34 cellular contexts compared by ENCODE assay signal in the genomic region with DNA sequence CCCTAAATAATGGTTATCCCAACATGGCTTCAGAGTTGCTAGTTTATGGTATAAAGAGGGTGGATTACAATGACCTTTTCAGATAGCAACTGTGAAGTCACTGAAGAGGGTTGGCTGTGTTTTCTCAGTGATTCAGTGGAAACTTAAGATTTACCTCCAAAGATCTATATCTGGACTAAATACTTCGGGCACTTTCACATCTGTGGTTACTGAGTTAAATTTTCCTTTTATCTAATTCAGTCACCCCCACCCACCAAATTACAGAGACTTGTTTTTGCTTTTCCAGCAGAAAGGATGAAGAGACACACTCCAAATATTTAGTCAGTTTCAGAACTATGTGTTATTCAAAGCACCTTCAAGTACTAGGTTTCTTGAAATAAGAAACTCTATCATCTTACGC.
DNase-seq lines count a peak whose midpoint lies in the region; ATAC-seq, FAIRE-seq and TF ChIP-seq lines count a peak whose summit lies in the region.
"Had no signal": no experiment of that assay in that cellular context is flagged by ENCODE, and none has a peak within 500 bp of the region (broad histone marks: within the 10 kb centered on the region; RNA-seq: fewer than 3 reads in every experiment).

No MANE protein-coding gene starts in this region.

- H3K36me3 ChIP-seq in PC-3 (ENCODE audit: low read depth, low read length) (no peaks in the 10 kb centered on the region), osteoblast (ENCODE audit: insufficient read depth, low read length) (no peaks in the 10 kb centered on the region), small intestine (ENCODE audit: control insufficient read depth in 2 of 2, insufficient read depth in 2 of 2, low read length in 2 of 2) (no peaks in the 10 kb centered on the region)
- H3K36me3 ChIP-seq: esophagus squamous epithelium, gastroesophageal sphincter, prostate gland, sigmoid colon, vagina had no signal

- H3K79me2 ChIP-seq in PC-3 (ENCODE audit: low read length) (no peaks in the 10 kb centered on the region), osteoblast (ENCODE audit: insufficient read depth, low read length) (no peaks in the 10 kb centered on the region)

- 61 to 67% (median 66%) methylated on average over 2 of the region's 2 CpGs for WGBS in small intestine, 3 donors

- DNase-seq in EL (peak; percentile 21), PC-3 (peak; percentile 41), astrocyte of the spinal cord (ENCODE audit: low read depth, low spot score) (peak; percentile 79), osteoblast (ENCODE audit: insufficient read length, low spot score, missing footprints) (no peak), germinal center (ENCODE audit: low spot score) (no peak), small intestine (no peak)
- no peak for DNase-seq in T-helper 2 cell treated with Interferon-gamma antibody and Interleukin-4, amounts not matched to agents 5 μg/mL and 100 μg/mL, for 36 hours (ENCODE audit: low spot score)
- DNase-seq: activated CD4-positive, CD25-positive, alpha-beta regulatory T cell; activated naive CD4-positive, alpha-beta T cell treated with Interleukin-2 at 50 U/mL for 16 hours; activated T-cell treated with anti-CD3 and anti-CD28 coated beads for 4 hours; aorta; Calu3; central memory CD4-positive, alpha-beta T cell; dermis blood vessel endothelial cell; DND-41; esophagus squamous epithelium; GOT3; hypothalamus; immature natural killer cell; NCI-H1105; NCI-H2029; NCI-H526; sigmoid colon; stimulated activated naive CD4-positive, alpha-beta T cell had no signal

- H3K27ac ChIP-seq in PC-3 (ENCODE audit: low read length) (peak overlapping the region; percentile 60), osteoblast (ENCODE audit: low read depth, low read length) (peak overlapping the region; percentile 89), small intestine (ENCODE audit: low read depth in 1 of 2, low read length in 1 of 2) (no peak overlapping the region)
- H3K27ac ChIP-seq: esophagus squamous epithelium, gastroesophageal sphincter, prostate gland, sigmoid colon, vagina had no signal

- H3K9me3 ChIP-seq in PC-3 (ENCODE audit: low read length): no peaks in the 10 kb centered on the region
- no peaks in the 10 kb centered on the region for H3K9me3 ChIP-seq in osteoblast (ENCODE audit: low read depth, low read length)
- no peaks in the 10 kb centered on the region for H3K9me3 ChIP-seq in small intestine (ENCODE audit: control insufficient read depth, low read depth)
- H3K9me3 ChIP-seq: esophagus squamous epithelium, prostate gland, sigmoid colon, vagina had no signal

- H3K9me3 Mint-ChIP-seq in T-helper 2 cell treated with Interferon-gamma antibody and Interleukin-4, amounts not matched to agents 5 μg/mL and 100 μg/mL, for 36 hours: no peaks in the 10 kb centered on the region
- H3K9me3 Mint-ChIP-seq: immature natural killer cell had no signal

- CTCF ChIA-PET in PC-3 (lab: Charles Lee): no interaction called here

- H3K9ac ChIP-seq in PC-3 (ENCODE audit: low read length): peak overlapping the region; percentile 21; the same call in 1 of the 2 replicates

- no peaks in the 10 kb centered on the region for H3K9me2 ChIP-seq in PC-3 (replicated peaks; ENCODE audit: low read length)

- no peak for TF ChIP-seq CTCF in PC-3 (conservative IDR thresholded peaks at IDR 0.05; ENCODE audit: low read depth, low read length)
- no peak for TF ChIP-seq CTCF in astrocyte of the spinal cord (IDR thresholded peaks at IDR 0.05; ENCODE audit: low read depth, low read length)
- TF ChIP-seq CTCF in osteoblast (IDR thresholded peaks at IDR 0.05; ENCODE audit: extremely low read depth, low read depth, low read length): no peak

- H3K4me3 ChIP-seq in PC-3 (ENCODE audit: low read length) (no peak overlapping the region), astrocyte of the spinal cord (ENCODE audit: low read depth, low read length) (no peak overlapping the region), osteoblast (ENCODE audit: insufficient read depth, low read length) (no peak overlapping the region), small intestine (ENCODE audit: low read depth in 1 of 2, low read length in 2 of 2) (no peak overlapping the region)
- H3K4me3 ChIP-seq: esophagus squamous epithelium, gastroesophageal sphincter, GM12878, prostate gland, sigmoid colon, vagina had no signal

- in situ Hi-C loops in astrocyte of the spinal cord (cut with HindIII; ENCODE audit: low sequenced_read_pairs): no loop called here

- H2AFZ ChIP-seq in PC-3 (ENCODE audit: low read length) (no peak overlapping the region), osteoblast (ENCODE audit: low read length) (peak overlapping the region; percentile 0)

- H3F3A ChIP-seq in PC-3 (ENCODE audit: low read length, unreplicated experiment): no peaks in the 10 kb centered on the region

- no peak overlapping the region for H3K4me3 Mint-ChIP-seq in T-helper 2 cell treated with Interferon-gamma antibody and Interleukin-4, amounts not matched to agents 5 μg/mL and 100 μg/mL, for 36 hours
- H3K4me3 Mint-ChIP-seq: CD14-positive monocyte, IgD-negative memory B cell, immature natural killer cell, memory B cell had no signal

- H3K27me3 Mint-ChIP-seq in T-helper 2 cell treated with Interferon-gamma antibody and Interleukin-4, amounts not matched to agents 5 μg/mL and 100 μg/mL, for 36 hours (ENCODE audit: low read depth): no peaks in the 10 kb centered on the region
- H3K27me3 Mint-ChIP-seq: IgD-negative memory B cell, memory B cell had no signal

- no peaks in the 10 kb centered on the region for H3K4me1 Mint-ChIP-seq in T-helper 2 cell treated with Interferon-gamma antibody and Interleukin-4, amounts not matched to agents 5 μg/mL and 100 μg/mL, for 36 hours (ENCODE audit: low read depth)
- H3K4me1 Mint-ChIP-seq: CD14-positive monocyte, immature natural killer cell, memory B cell had no signal

- POLR2A ChIA-PET in PC-3 (lab: Charles Lee; ENCODE audit: unreplicated experiment): no interaction called here

- H3K4me2 ChIP-seq in PC-3 (ENCODE audit: low read length) (no peak overlapping the region), osteoblast (ENCODE audit: insufficient read depth, low read length) (peak overlapping the region; percentile 25)

- intact Hi-C loops in PC-3 (cut with micrococcal nuclease): no loop called here

- no peaks in the 10 kb centered on the region for H4K20me1 ChIP-seq in PC-3 (ENCODE audit: low read length)
- H4K20me1 ChIP-seq in osteoblast (ENCODE audit: insufficient read depth, low read length): no peaks in the 10 kb centered on the region

- no TSS peak for BruUV-seq in PC-3 (replicated peaks; lab: Mats Ljungman, UMichigan)

- no peak for FAIRE-seq in small intestine (lab: Jason Lieb, UNC)
- FAIRE-seq: GM12878 had no signal

- no peak overlapping the region for H3K27ac Mint-ChIP-seq in T-helper 2 cell treated with Interferon-gamma antibody and Interleukin-4, amounts not matched to agents 5 μg/mL and 100 μg/mL, for 36 hours
- H3K27ac Mint-ChIP-seq: CD14-positive monocyte, IgD-negative memory B cell, immature natural killer cell, memory B cell had no signal

- no peaks in the 10 kb centered on the region for H3K36me3 Mint-ChIP-seq in T-helper 2 cell treated with Interferon-gamma antibody and Interleukin-4, amounts not matched to agents 5 μg/mL and 100 μg/mL, for 36 hours (ENCODE audit: low read depth)
- H3K36me3 Mint-ChIP-seq: CD14-positive monocyte, IgD-negative memory B cell, immature natural killer cell, memory B cell had no signal

- no peaks in the 10 kb centered on the region for H3K27me3 ChIP-seq in PC-3 (ENCODE audit: low read length)
- H3K27me3 ChIP-seq in osteoblast (ENCODE audit: insufficient read depth, low read length): no peaks in the 10 kb centered on the region
- H3K27me3 ChIP-seq in small intestine (ENCODE audit: control insufficient read depth in 2 of 2, insufficient read depth in 2 of 2, low read length in 2 of 2): no peaks in the 10 kb centered on the region
- H3K27me3 ChIP-seq: esophagus squamous epithelium, gastroesophageal sphincter, sigmoid colon, vagina had no signal

- peaks cover 9% of the 10 kb centered on the region for H3K4me1 ChIP-seq in PC-3 (ENCODE audit: insufficient read depth, low read length)
- H3K4me1 ChIP-seq in osteoblast (ENCODE audit: insufficient read depth, low read length): peaks cover 28% of the 10 kb centered on the region
- no peaks in the 10 kb centered on the region for H3K4me1 ChIP-seq in small intestine (ENCODE audit: control insufficient read depth in 2 of 2, insufficient read depth in 1 of 2, low read depth in 1 of 2, low read length in 1 of 2)
- H3K4me1 ChIP-seq: esophagus squamous epithelium, gastroesophageal sphincter, prostate gland, sigmoid colon, vagina had no signal

- ATAC-seq in PC-3 (no peak), HG03135 (IDR thresholded peaks at IDR 0.05; ENCODE audit: unreplicated experiment) (no peak)
- ATAC-seq: gastroesophageal sphincter, GM12878, left lobe of liver, Panc1 had no signal

Comparison
In these comparisons a context has a peak if more than half of its experiments do, and no peak if none do; other contexts are left out.
1. DNase-seq: peak in EL (single experiment), PC-3 (single experiment) and astrocyte of the spinal cord (single experiment); none in osteoblast (single experiment), germinal center (single experiment), T-helper 2 cell treated with Interferon-gamma antibody and Interleukin-4, amounts not matched to agents 5 μg/mL and 100 μg/mL, for 36 hours (single experiment) and small intestine (single experiment).
2. H3K27ac ChIP-seq: peak in PC-3 (single experiment) and osteoblast (single experiment); none in small intestine (0 of 2).